ENCODE assay signal across 33 cellular contexts in genomic region chr12:115020091-115020490, GRCh38.
"Had no signal": no experiment of that assay in that cellular context is flagged by ENCODE, and none has a peak within 500 bp of the region (broad histone marks: within the 10 kb centered on the region; RNA-seq: fewer than 3 reads in every experiment).

No MANE protein-coding gene starts in this region.

- ATAC-seq: activated CD8-positive, alpha-beta T cell treated with anti-CD3 and anti-CD28 coated beads for 36 hours; activated naive CD4-positive, alpha-beta T cell treated with anti-CD3 and anti-CD28 coated beads, Interleukin-2, amount 50 U/mL, for 72 hours; activated T-cell treated with anti-CD3 and anti-CD28 coated beads, Interleukin-2, amount 50 U/mL, for 4 hours; activated T-cell treated with anti-CD3 and anti-CD28 coated beads, Interleukin-2, amount 50 U/mL, for 72 hours; activated T-helper 17 cell treated with anti-CD3 and anti-CD28 coated beads, Interleukin-2, amount 50 U/mL, for 72 hours; body of pancreas had no signal

- H3K27ac ChIP-seq: adrenal gland, body of pancreas, brain microvascular endothelial cell, breast epithelium, VCaP had no signal

- H3K4me1 ChIP-seq: body of pancreas had no signal

- H3K36me3 ChIP-seq: adrenal gland, brain microvascular endothelial cell, breast epithelium had no signal

- H3K4me3 ChIP-seq: adrenal gland, body of pancreas, breast epithelium had no signal

- DNase-seq: activated B cell treated with CpG ODN at 0.5 μM for 24 hours; activated CD4-positive, alpha-beta memory T cell treated with anti-CD3 and anti-CD28 coated beads for 36 hours; activated CD4-positive, alpha-beta T cell treated with anti-CD3 and anti-CD28 coated beads for 4 hours; activated CD4-positive, alpha-beta T cell treated with anti-CD3 and anti-CD28 coated beads, Interleukin-2, amount 10 ng/mL, durations not matched to agents 24 days and 14 days; activated CD4-positive, alpha-beta T cell treated with anti-CD3 and anti-CD28 coated beads, Interleukin-2, amount 50 U/mL, for 1 hour; activated CD4-positive, alpha-beta T cell treated with anti-CD3 and anti-CD28 coated beads, Interleukin-2, amount 50 U/mL, for 4 hours; activated CD4-positive, CD25-positive, alpha-beta regulatory T cell treated with anti-CD3 and anti-CD28 coated beads, Interleukin-2, amount 50 U/mL, for 72 hours; activated CD8-positive, alpha-beta memory T cell treated with anti-CD3 and anti-CD28 coated beads, Interleukin-2, amount 50 U/mL, for 4 hours; activated CD8-positive, alpha-beta T cell treated with anti-CD3 and anti-CD28 coated beads for 36 hours; activated effector memory CD4-positive, alpha-beta T cell treated with anti-CD3 and anti-CD28 coated beads, Interleukin-2, amount 50 U/mL, for 16 hours; activated gamma-delta T cell treated with Interleukin-2 at 50 U/mL for 16 hours; activated naive CD4-positive, alpha-beta T cell; activated naive CD4-positive, alpha-beta T cell treated with anti-CD3 and anti-CD28 coated beads for 36 hours; activated naive CD4-positive, alpha-beta T cell treated with anti-CD3 and anti-CD28 coated beads, Interleukin-2, amount 50 U/mL, for 16 hours; activated naive CD8-positive, alpha-beta T cell treated with anti-CD3 and anti-CD28 coated beads for 36 hours; activated T-cell treated with anti-CD3 and anti-CD28 coated beads for 4 hours; activated T-cell treated with anti-CD3 and anti-CD28 coated beads, Interleukin-2, amount 50 U/mL, for 1 hour; activated T-cell treated with anti-CD3 and anti-CD28 coated beads, Interleukin-2, amount 50 U/mL, for 4 hours; activated T-cell treated with anti-CD3 and anti-CD28 coated beads, Interleukin-2, amount 50 U/mL, for 72 hours; adrenal gland; amniotic stem cell; aorta; body of pancreas; brain microvascular endothelial cell; central memory CD4-positive, alpha-beta T cell; T-helper 2 cell; T-helper 9 cell had no signal

- H3K9me3 ChIP-seq: adrenal gland, body of pancreas had no signal

- H3K27me3 ChIP-seq: adrenal gland, body of pancreas, brain microvascular endothelial cell, breast epithelium had no signal

- FAIRE-seq: astrocyte, TTC549 had no signal
